ENCODE assay signal across 17 cellular contexts in genomic region chr11:82936261-82936660, GRCh38. TPM values are rescaled to one million over a fixed set of nuclear protein-coding genes. Genes with fewer than 3 reads are reported as not detected.
A peak's percentile ranks its signal among the peaks of the same experiment; 100 is the strongest.
DNase-seq lines count a peak whose midpoint lies in the region; TF ChIP-seq lines count a peak whose summit lies in the region.
"Had no signal": no experiment of that assay in that cellular context is flagged by ENCODE, and none has a peak within 500 bp of the region (broad histone marks: within the 10 kb centered on the region; RNA-seq: fewer than 3 reads in every experiment).

No MANE protein-coding gene starts in this region.

- no peaks in the 10 kb centered on the region for H3K36me3 ChIP-seq in breast epithelium

- no peak for TF ChIP-seq POLR2A in breast epithelium (IDR thresholded peaks at IDR 0.05)

- no peaks in the 10 kb centered on the region for H3K27me3 Mint-ChIP-seq in MCF 10A (ENCODE audit: insufficient read depth, unreplicated experiment)
- H3K27me3 Mint-ChIP-seq: CD8-positive, alpha-beta memory T cell had no signal

- CTCF ChIA-PET in MCF 10A (lab: Yijun Ruan, JAX) = interaction anchor here (0.6 to 1.1 kb wide), 2 partner anchors 116 to 253 kb away, joined by 3 read pairs; no protein-coding TSS in a partner anchor

- no peaks in the 10 kb centered on the region for H3K4me1 Mint-ChIP-seq in MCF 10A (ENCODE audit: insufficient read depth, unreplicated experiment)
- H3K4me1 Mint-ChIP-seq: GM23338 had no signal

- no peak overlapping the region for H3K4me3 ChIP-seq in breast epithelium
- H3K4me3 ChIP-seq: GM23338 had no signal

- peaks cover 12% of the 10 kb centered on the region for H3K36me3 Mint-ChIP-seq in MCF 10A (ENCODE audit: insufficient read depth, unreplicated experiment)

- POLR2A ChIA-PET in MCF 10A (lab: Yijun Ruan, JAX) = no interaction called here

- BruUV-seq in MCF 10A (replicated peaks; lab: Mats Ljungman, UMichigan) = no TSS peak

- intact Hi-C loops in MCF 10A (cut with micrococcal nuclease) = no loop called here
- intact Hi-C loops in breast epithelium (cut with DNase I; ENCODE audit: low total_unique reads) = no loop called here
- intact Hi-C loops in cardiac septum (cut with DNase I) = no loop called here

- no peak overlapping the region for H3K4me3 Mint-ChIP-seq in MCF 10A (ENCODE audit: unreplicated experiment)
- H3K4me3 Mint-ChIP-seq: CD8-positive, alpha-beta memory T cell; GM23338 had no signal

- H3K4me1 ChIP-seq in breast epithelium = no peaks in the 10 kb centered on the region

- TF ChIP-seq CTCF in MCF 10A (IDR thresholded peaks at IDR 0.05; ENCODE audit: unreplicated experiment) (no peak), breast epithelium (IDR thresholded peaks at IDR 0.05) (no peak)

- no peaks in the 10 kb centered on the region for H3K9me3 ChIP-seq in breast epithelium

- H3K27ac Mint-ChIP-seq in MCF 10A (ENCODE audit: low read depth, unreplicated experiment) = peak overlapping the region; percentile 6
- H3K27ac Mint-ChIP-seq: CD8-positive, alpha-beta memory T cell; GM23338 had no signal

- no peak overlapping the region for H3K27ac ChIP-seq in breast epithelium
- no peak overlapping the region for H3K27ac ChIP-seq in epithelial cell of prostate
- H3K27ac ChIP-seq: 22Rv1, RWPE1 had no signal

- DNase-seq in MCF 10A (ENCODE audit: unreplicated experiment) (peak; percentile 27), breast epithelium (ENCODE audit: low spot score in 2 of 2) (no peak), epithelial cell of prostate (ENCODE audit: low read depth, low spot score) (peak; percentile 18), glomerular endothelial cell (ENCODE audit: extremely low read depth, low read depth, low spot score) (peak; percentile 20), stromal cell of bone marrow (ENCODE audit: low read depth) (peak; percentile 15), SKM-1 treated with dmso at 0.1 percent for 144 hours (lab: John Stamatoyannopoulos, UW; ENCODE audit: unreplicated experiment) (no peak), globus pallidus (ENCODE audit: low spot score) (no peak), cardiac septum (ENCODE audit: low spot score) (no peak)
- DNase-seq: CD8-positive, alpha-beta memory T cell; DMS79 treated with DMSO at 0.1 percent for 48 hours; NCI-H1417; NCI-H1930; NCI-H2171 treated with DMSO at 0.1 percent for 48 hours; NCI-H748 treated with DMSO at 0.1 percent for 48 hours had no signal

- H3K9me3 Mint-ChIP-seq in MCF 10A (ENCODE audit: unreplicated experiment) = no peaks in the 10 kb centered on the region
- H3K9me3 Mint-ChIP-seq: GM23338 had no signal

- no peaks in the 10 kb centered on the region for H3K27me3 ChIP-seq in breast epithelium

RNA-seq across cellular contexts. Expression of gene DDIAS, which starts 34.7 kb away (rescaled TPM):
- total RNA-seq in MCF 10A (2022) (3.6 and 7.7 TPM in 2 replicates), breast epithelium (1 to 10 TPM in 2 of 3 donors, under 1 TPM in 1; 0.66 to 2.5 (median 1.3) TPM), glomerular endothelial cell (1.2 and 4.2 TPM in 2 replicates), cardiac septum (0.22 TPM)

RNA-seq across cellular contexts. Expression of gene PRCP, which starts 36.0 kb away (rescaled TPM):
- total RNA-seq in MCF 10A (2022) = 17.3 and 22.7 TPM in 2 replicates
- 10 to 100 TPM; 54.4 to 87.7 (median 61.8) TPM for total RNA-seq in breast epithelium
- total RNA-seq in glomerular endothelial cell = 138 and 215 TPM in 2 replicates
- total RNA-seq in cardiac septum = 52.3 TPM

Comparison
In these comparisons a context has a peak if more than half of its experiments do, and no peak if none do; other contexts are left out.
1. DNase-seq: peak in MCF 10A (single experiment), epithelial cell of prostate (single experiment), glomerular endothelial cell (single experiment) and stromal cell of bone marrow (single experiment); none in breast epithelium (0 of 2), SKM-1 treated with dmso at 0.1 percent for 144 hours (single experiment), globus pallidus (single experiment) and cardiac septum (single experiment).